Comparison of ENCODE assay signal across 8 cellular contexts in genomic region chr2:191051825-191052778, GRCh38. TPM values are rescaled to one million over a fixed set of nuclear protein-coding genes. Genes with fewer than 3 reads are reported as not detected.
DNase-seq lines count a peak whose midpoint lies in the region; ATAC-seq, FAIRE-seq and TF ChIP-seq lines count a peak whose summit lies in the region.

No MANE protein-coding gene starts in this region.

- no peaks in the 10 kb centered on the region for H3K36me3 ChIP-seq in K562 (ENCODE audit: control insufficient read depth, insufficient read depth, low read length)
- H3K36me3 ChIP-seq in upper lobe of left lung = no peaks in the 10 kb centered on the region

- peaks cover 20% of the 10 kb centered on the region for H3K4me1 Mint-ChIP-seq in activated naive CD8-positive, alpha-beta T cell treated with anti-CD3 and anti-CD28 coated beads, Interleukin-2, amount 10 ng/mL, durations not matched to agents 7 days and 5 days
- peaks cover 15% of the 10 kb centered on the region for H3K4me1 Mint-ChIP-seq in activated naive CD8-positive, alpha-beta T cell treated with anti-CD3 and anti-CD28 coated beads for 36 hours

- peak; percentile 81 for FAIRE-seq in K562 (lab: Jason Lieb, UNC)

- H3K9me3 ChIP-seq in K562 (replicated peaks; ENCODE audit: control insufficient read depth, insufficient read depth, low read depth, low read length) (no peaks in the 10 kb centered on the region), upper lobe of left lung (no peaks in the 10 kb centered on the region)

- peak overlapping the region; percentile 47; the same call in 1 of the 2 replicates for H2AFZ ChIP-seq in K562 (ENCODE audit: low read depth, low read length)

- H3K4me3 Mint-ChIP-seq in activated naive CD8-positive, alpha-beta T cell treated with anti-CD3 and anti-CD28 coated beads, Interleukin-2, amount 10 ng/mL, durations not matched to agents 7 days and 5 days = no peak overlapping the region
- H3K4me3 Mint-ChIP-seq in activated naive CD8-positive, alpha-beta T cell treated with anti-CD3 and anti-CD28 coated beads for 36 hours = no peak overlapping the region

- in situ Hi-C loops in K562 (cut with MboI) = no loop called here

- no peaks in the 10 kb centered on the region for H4K20me1 ChIP-seq in K562 (replicated peaks; ENCODE audit: control insufficient read depth, insufficient read depth, low read length)

- H3K27ac Mint-ChIP-seq in activated naive CD8-positive, alpha-beta T cell treated with anti-CD3 and anti-CD28 coated beads, Interleukin-2, amount 10 ng/mL, durations not matched to agents 7 days and 5 days = no peak overlapping the region
- H3K27ac Mint-ChIP-seq in activated naive CD8-positive, alpha-beta T cell treated with anti-CD3 and anti-CD28 coated beads for 36 hours = no peak overlapping the region

- TF ChIP-seq CTCF in K562 (IDR thresholded peaks at IDR 0.05 in 2 of 3, conservative IDR thresholded peaks at IDR 0.05 in 1 of 3; ENCODE audit: insufficient read depth in 2 of 3, low read depth in 1 of 3, low read length in 3 of 3) (peak; percentile 42 to 72 (median 43); a peak in 4 of 6 replicates), upper lobe of left lung (IDR thresholded peaks at IDR 0.05) (peak; percentile 50 to 77 (median 68))

- no peaks in the 10 kb centered on the region for H3K27me3 Mint-ChIP-seq in activated naive CD8-positive, alpha-beta T cell treated with anti-CD3 and anti-CD28 coated beads, Interleukin-2, amount 10 ng/mL, durations not matched to agents 7 days and 5 days
- H3K27me3 Mint-ChIP-seq in activated naive CD8-positive, alpha-beta T cell treated with anti-CD3 and anti-CD28 coated beads for 36 hours = no peaks in the 10 kb centered on the region

- H3K27ac ChIP-seq in K562 (ENCODE audit: extremely low read depth, low read depth, low read length) = no peak overlapping the region
- no peak overlapping the region for H3K27ac ChIP-seq in upper lobe of left lung

- peak overlapping the region; percentile 45 for H3K4me2 ChIP-seq in K562 (ENCODE audit: insufficient read depth, low read length)

- CTCF ChIA-PET in K562 (lab: Yijun Ruan, JAX; ENCODE audit: low intra/inter-chr PET ratio) = interaction anchor here (0.7 kb wide), 1 partner anchor 251 kb away, joined by 3 read pairs; no protein-coding TSS in a partner anchor

- H3K79me2 ChIP-seq in K562 (ENCODE audit: control insufficient read depth, insufficient read depth, low read length) = no peaks in the 10 kb centered on the region

- H3K36me3 Mint-ChIP-seq in activated naive CD8-positive, alpha-beta T cell treated with anti-CD3 and anti-CD28 coated beads, Interleukin-2, amount 10 ng/mL, durations not matched to agents 7 days and 5 days = peaks cover 22% of the 10 kb centered on the region
- H3K36me3 Mint-ChIP-seq in activated naive CD8-positive, alpha-beta T cell treated with anti-CD3 and anti-CD28 coated beads for 36 hours = peaks cover 15% of the 10 kb centered on the region

- intact Hi-C loops in K562 (cut with micrococcal nuclease) = loop anchor here (1.0 kb wide), 2 partner anchors 104 to 469 kb away; no protein-coding TSS in a partner anchor

- peak; percentile 48 for ATAC-seq in activated naive CD8-positive, alpha-beta T cell treated with anti-CD3 and anti-CD28 coated beads, Interleukin-2, amount 10 ng/mL, durations not matched to agents 7 days and 5 days (ENCODE audit: low read depth)
- ATAC-seq in HG03064 (IDR thresholded peaks at IDR 0.05; ENCODE audit: low read depth, unreplicated experiment) (peak; percentile 42), K562 (peak; percentile 76), upper lobe of left lung (ENCODE audit: low FRiP score in 2 of 2) (peak in 1 of 2 donors; percentile 67)

- WGBS in K562 (ENCODE audit: insufficient coverage, low coverage, missing lambda C conversion rate) = 3% methylated on average over 10 of the region's 10 CpGs
- 11 to 24% methylated on average over 10 of the region's 10 CpGs for WGBS in upper lobe of left lung, 2 donors

- peak; percentile 63 to 67 for TF ChIP-seq RAD21 in K562 (CRISPR knock-in tag; conservative IDR thresholded peaks at IDR 0.05 in 1 of 2, IDR thresholded peaks at IDR 0.05 in 1 of 2)

- DNase-seq in activated naive CD8-positive, alpha-beta T cell treated with anti-CD3 and anti-CD28 coated beads, Interleukin-2, amount 10 ng/mL, durations not matched to agents 7 days and 5 days = no peak
- no peak for DNase-seq in activated naive CD8-positive, alpha-beta T cell treated with anti-CD3 and anti-CD28 coated beads for 36 hours
- DNase-seq in NCI-H69 (lab: John Stamatoyannopoulos, UW) = peak; percentile 55
- DNase-seq in K562 (ENCODE audit: extremely low read depth in 1 of 4, low spot score in 3 of 4) = peak; percentile 14 to 43 (median 19)
- peak; percentile 69 for DNase-seq in kidney tubule cell (ENCODE audit: low spot score)
- DNase-seq in upper lobe of left lung = no peak
- no peak for DNase-seq in NK-92 (lab: John Stamatoyannopoulos, UW; ENCODE audit: unreplicated experiment)

- H3K27me3 ChIP-seq in K562 (ENCODE audit: control insufficient read depth in 2 of 2, insufficient read depth in 2 of 2, low read length in 2 of 2) (peaks cover 0 to 2% of the 10 kb centered on the region in 2 experiments; a peak in 2 of 5 replicates), upper lobe of left lung (no peaks in the 10 kb centered on the region)

- H3K9me3 Mint-ChIP-seq in activated naive CD8-positive, alpha-beta T cell treated with anti-CD3 and anti-CD28 coated beads, Interleukin-2, amount 10 ng/mL, durations not matched to agents 7 days and 5 days = no peaks in the 10 kb centered on the region
- no peaks in the 10 kb centered on the region for H3K9me3 Mint-ChIP-seq in activated naive CD8-positive, alpha-beta T cell treated with anti-CD3 and anti-CD28 coated beads for 36 hours

- no peaks in the 10 kb centered on the region for H3K9me1 ChIP-seq in K562 (ENCODE audit: control insufficient read depth, insufficient read depth, low read length)

- H3K4me3 ChIP-seq in K562 (no peak overlapping the region), upper lobe of left lung (no peak overlapping the region)

- POLR2A ChIA-PET in activated naive CD8-positive, alpha-beta T cell treated with anti-CD3 and anti-CD28 coated beads, Interleukin-2, amount 10 ng/mL, durations not matched to agents 7 days and 5 days (lab: Charles Lee) = interaction anchor here (0.8 to 12.4 kb wide), 11 partner anchors 12 to 466 kb away, joined by 3 to 100 read pairs (median 4); partner anchors contain the start of genes GLS and STAT4
- POLR2A ChIA-PET in K562 (lab: Yijun Ruan, JAX) = interaction anchor here (0.6 to 1.7 kb wide), 7 partner anchors 10 to 983 kb away, joined by 3 to 6 read pairs (median 3); no protein-coding TSS in a partner anchor

- no TSS peak for BruUV-seq in K562 (replicated peaks; lab: Mats Ljungman, UMichigan)

- TF ChIP-seq POLR2A in K562 (conservative IDR thresholded peaks at IDR 0.05) (no peak), upper lobe of left lung (IDR thresholded peaks at IDR 0.05) (no peak)

- no peak for TF ChIP-seq EP300 in K562 (IDR thresholded peaks at IDR 0.05; ENCODE audit: low read length)
- TF ChIP-seq EP300 in upper lobe of left lung (IDR thresholded peaks at IDR 0.05) = no peak

- peak overlapping the region in 1 of 2 experiments; percentile 61; a peak in 1 of 4 replicates for H3K9ac ChIP-seq in K562 (ENCODE audit: insufficient read depth in 1 of 2, low read depth in 2 of 2, low read length in 2 of 2)

- H3K4me1 ChIP-seq in K562 (replicated peaks in 1 of 2; ENCODE audit: control insufficient read depth in 2 of 2, insufficient read depth in 2 of 2, low read length in 2 of 2) (no peaks in the 10 kb centered on the region), upper lobe of left lung (peaks cover 6 to 19% (median 11%) of the 10 kb centered on the region in 4 donors)

TF ChIP-seq in K562, 482 proteins besides CTCF, POLR2A, EP300 and RAD21 (continues in another document):
- no peak for TF ChIP-seq TOE1 (IDR thresholded peaks at IDR 0.05; ENCODE audit: borderline replicate concordance)
- no peak for TF ChIP-seq TOE1 (CRISPR knock-in tag; IDR thresholded peaks at IDR 0.05; ENCODE audit: borderline replicate concordance, low read depth)
- peak; percentile 44; the same call in 1 of the 2 replicates for TF ChIP-seq DEAF1 (CRISPR knock-in tag; IDR thresholded peaks at IDR 0.05)

RNA-seq across cellular contexts. Expression of gene STAT1, which starts 38.1 kb away (rescaled TPM):
- 100 to 1,000 TPM; 544 to 571 TPM for total RNA-seq in activated naive CD8-positive, alpha-beta T cell treated with anti-CD3 and anti-CD28 coated beads, Interleukin-2, amount 10 ng/mL, durations not matched to agents 7 days and 5 days
- total RNA-seq in activated naive CD8-positive, alpha-beta T cell treated with anti-CD3 and anti-CD28 coated beads for 36 hours = 100 to 1,000 TPM; 383 to 389 TPM
- 23.7 and 38.9 TPM in 2 replicates for total RNA-seq in K562 (2011; cell fraction: chromatin; rRNA removed; ENCODE audit: low replicate concordance)
- total RNA-seq in K562 (2011; cell fraction: nucleolus; rRNA removed) = 18.3 TPM in 2 replicates
- 21.9 and 25.7 TPM in 2 replicates for total RNA-seq in K562 (2011; cell fraction: nucleoplasm; rRNA removed)
- total RNA-seq in K562 (2014; rRNA removed) (19.3 and 25.5 TPM in 2 replicates), K562 (2014; rRNA removed; fragmentation: Illumina TruSeq; extraction: Trizol) (26.8 and 29.8 TPM in 2 replicates), K562 (2015; rRNA removed; fragmentation: Illumina TruSeq; extraction: Trizol) (32.2 and 33.4 TPM in 2 replicates), K562 (2021) (31.8 and 34.4 TPM in 2 replicates), upper lobe of left lung (100 to 1,000 TPM in 2 of 6 donors, 10 to 100 TPM in 4; 69.3 to 120 (median 83.1) TPM)
- polyA plus RNA-seq in K562 (2011; rRNA removed) (21.1 and 28.1 TPM in 2 replicates), K562 (2014; fragmentation: Illumina TruSeq; extraction: Trizol) (26.3 and 31.0 TPM in 2 replicates), K562 (2014; fragmentation: Nextera tagmentation; extraction: Ambion mirVana) (1 to 10 TPM; 8.7 to 8.8 TPM), K562 (2014; rRNA removed) (20.8 and 24.4 TPM in 2 replicates)
- polyA plus RNA-seq in K562 (2011; cell fraction: cytosol; rRNA removed) = 13.5 and 14.5 TPM in 2 replicates
- polyA plus RNA-seq in K562 (2011; cell fraction: nucleus; rRNA removed) = 22.4 and 26.8 TPM in 2 replicates
- 24.5 and 30.2 TPM in 2 replicates for polyA plus RNA-seq in K562 (2012)
- 37.2 and 48.2 TPM in 2 replicates for polyA minus RNA-seq in K562 (2011; rRNA and poly(A)+ RNA removed)
- polyA minus RNA-seq in K562 (2011; cell fraction: cytosol; rRNA and poly(A)+ RNA removed) = 15.6 and 40.9 TPM in 2 replicates
- polyA minus RNA-seq in K562 (2011; cell fraction: nucleus; rRNA and poly(A)+ RNA removed) = 27.1 and 29.4 TPM in 2 replicates

Comparison
In these comparisons a context has a peak if more than half of its experiments do, and no peak if none do; other contexts are left out.
1. DNase-seq: peak in NCI-H69 (single experiment), K562 (4 of 4) and kidney tubule cell (single experiment); none in activated naive CD8-positive, alpha-beta T cell treated with anti-CD3 and anti-CD28 coated beads, Interleukin-2, amount 10 ng/mL, durations not matched to agents 7 days and 5 days (single experiment), activated naive CD8-positive, alpha-beta T cell treated with anti-CD3 and anti-CD28 coated beads for 36 hours (single experiment), upper lobe of left lung (0 of 2) and NK-92 (single experiment).